10 cellular contexts compared by ENCODE assay signal in the genomic region with DNA sequence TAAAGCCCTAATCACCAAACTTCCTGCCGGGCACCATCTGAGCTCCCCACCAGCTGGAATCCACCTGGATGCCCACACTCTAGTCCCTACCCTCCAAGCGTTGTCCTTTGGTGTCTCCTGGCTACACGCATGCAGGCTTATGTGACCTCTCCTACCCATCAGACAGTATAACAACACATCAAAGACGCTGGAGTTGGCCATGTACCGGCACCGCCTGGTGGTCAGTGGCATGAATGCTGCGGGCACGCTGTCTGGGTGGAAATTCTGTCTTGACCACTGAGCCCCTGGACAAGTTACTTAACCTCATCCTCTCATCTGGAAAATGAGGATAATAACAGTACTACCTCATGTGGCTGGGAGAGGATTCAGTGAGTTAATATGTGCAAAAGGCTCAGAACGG. TPM values are rescaled to one million over a fixed set of nuclear protein-coding genes. Genes with fewer than 3 reads are reported as not detected.
DNase-seq lines count a peak whose midpoint lies in the region; ATAC-seq, FAIRE-seq and TF ChIP-seq lines count a peak whose summit lies in the region.
"Had no signal": no experiment of that assay in that cellular context is flagged by ENCODE, and none has a peak within 500 bp of the region (broad histone marks: within the 10 kb centered on the region; RNA-seq: fewer than 3 reads in every experiment).

No MANE protein-coding gene starts in this region.

- H3K9me3 ChIP-seq in SJSA1 (replicated peaks) = no peaks in the 10 kb centered on the region
- H3K9me3 ChIP-seq: upper lobe of left lung had no signal

- peaks cover 14% of the 10 kb centered on the region for H3K4me1 ChIP-seq in SJSA1 (replicated peaks)

- H3K36me3 ChIP-seq in SJSA1 = peaks cover 13% of the 10 kb centered on the region

- H3K4me3 ChIP-seq in SJSA1 (no peak overlapping the region), fibroblast of the aortic adventitia (ENCODE audit: low read depth, low read length) (no peak overlapping the region)
- H3K4me3 ChIP-seq: upper lobe of left lung had no signal

- DNase-seq in 8988T (peak; percentile 69), ELF-1 (ENCODE audit: low read depth, low spot score) (peak; percentile 56), SJSA1 (ENCODE audit: low read depth in 1 of 2, low spot score in 2 of 2) (peak in 1 of 2 experiments; percentile 23), fibroblast of the aortic adventitia (ENCODE audit: low read depth) (peak; percentile 12), RCC 7860 (ENCODE audit: low spot score) (no peak), NCI-H1436 (lab: John Stamatoyannopoulos, UW) (no peak), NCI-H345 treated with DMSO at 0.1 percent for 48 hours (lab: John Stamatoyannopoulos, UW; ENCODE audit: unreplicated experiment) (no peak)
- DNase-seq: effector memory CD8-positive, alpha-beta T cell had no signal

- 0 out of 2 replicates have a peak overlapping the region, but pooled peaks have one; percentile 19 for H3K27ac ChIP-seq in SJSA1

- no peak for ATAC-seq in GM18502 (IDR thresholded peaks at IDR 0.05; ENCODE audit: poor library complexity, unreplicated experiment)
- ATAC-seq: effector memory CD8-positive, alpha-beta T cell had no signal

- FAIRE-seq in RCC 7860 (lab: Jason Lieb, UNC) = no peak

- no peaks in the 10 kb centered on the region for H3K27me3 ChIP-seq in SJSA1 (replicated peaks)
- H3K27me3 ChIP-seq: upper lobe of left lung had no signal

- TF ChIP-seq CTCF in fibroblast of the aortic adventitia (IDR thresholded peaks at IDR 0.05; ENCODE audit: insufficient read depth, low read length) = peak; percentile 41

RNA-seq across cellular contexts. Expression of gene CORO2A, which starts 23.4 kb away (rescaled TPM):
- 0.16 TPM in 2 replicates for total RNA-seq in SJSA1 (2014; rRNA removed; shearing (Covaris generic))
- 0.36 and 0.57 TPM in 2 replicates for total RNA-seq in fibroblast of the aortic adventitia (ENCODE audit: low replicate concordance)

RNA-seq across cellular contexts. Expression of gene TBC1D2, which starts 39.6 kb away (rescaled TPM):
- total RNA-seq in SJSA1 (2014; rRNA removed; shearing (Covaris generic)) = 4.4 TPM in 2 replicates
- 15.9 and 20.7 TPM in 2 replicates for total RNA-seq in fibroblast of the aortic adventitia (ENCODE audit: low replicate concordance)

Comparison
In these comparisons a context has a peak if more than half of its experiments do, and no peak if none do; other contexts are left out.
1. DNase-seq: peak in 8988T (single experiment), ELF-1 (single experiment) and fibroblast of the aortic adventitia (single experiment); none in RCC 7860 (single experiment), NCI-H1436 (single experiment) and NCI-H345 treated with DMSO at 0.1 percent for 48 hours (single experiment).